10 cellular contexts compared by ENCODE assay signal in the genomic region with DNA sequence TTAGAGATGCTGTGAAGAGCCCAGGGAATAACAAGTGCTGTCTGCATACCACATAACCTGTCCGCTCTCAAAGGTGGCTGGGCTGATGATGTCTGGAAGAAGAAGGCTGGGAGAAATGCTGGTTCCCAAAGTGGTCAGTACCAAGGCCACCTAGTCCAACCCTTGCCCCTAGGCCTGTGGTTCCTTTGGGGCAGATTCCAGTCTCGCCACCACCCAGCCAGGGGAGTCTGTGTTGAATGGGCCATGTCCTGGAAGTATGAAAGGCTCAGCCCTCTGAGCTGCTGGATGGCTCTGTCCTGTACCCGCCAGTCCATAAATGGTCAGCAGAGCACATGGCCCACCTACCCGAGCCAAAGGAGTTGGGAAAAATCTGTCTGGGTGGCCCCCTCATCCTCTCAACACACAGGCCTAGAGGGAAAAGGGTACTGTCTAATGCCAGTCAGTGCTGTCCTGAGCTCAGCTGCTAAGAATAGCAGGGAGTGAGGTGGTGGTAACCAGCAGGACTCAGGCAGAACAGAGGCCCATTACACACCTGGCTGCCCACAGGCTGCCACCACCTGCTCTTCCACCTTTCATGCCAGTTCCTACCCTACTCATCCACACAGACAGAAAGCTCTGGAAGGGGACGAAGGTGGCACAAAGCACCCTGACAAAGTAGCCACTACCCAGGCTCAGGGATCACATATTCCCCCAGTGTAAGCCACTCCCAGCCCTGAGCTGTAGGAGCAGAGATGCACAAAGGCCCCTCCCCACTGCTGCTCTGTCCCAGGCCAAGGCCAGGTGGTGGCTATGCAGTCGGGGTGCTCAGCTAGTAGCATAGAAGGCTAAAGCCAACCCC. TPM values are rescaled to one million over a fixed set of nuclear protein-coding genes. Genes with fewer than 3 reads are reported as not detected.
DNase-seq lines count a peak whose midpoint lies in the region; ATAC-seq and TF ChIP-seq lines count a peak whose summit lies in the region.
"Not testable (repeated sequence)": the region's sequence is repeated elsewhere in the genome, so short reads cannot be mapped to it uniquely, and the experiment has no call there.
"Had no signal": no experiment of that assay in that cellular context is flagged by ENCODE, and none has a peak within 500 bp of the region (broad histone marks: within the 10 kb centered on the region; RNA-seq: fewer than 3 reads in every experiment).

No MANE protein-coding gene starts in this region.

- not testable (repeated sequence) for H3K27ac ChIP-seq in HCT116 (ENCODE audit: low read depth, low read length); coronary artery

- H3K27me3 Mint-ChIP-seq in activated CD4-positive, alpha-beta T cell treated with anti-CD3 and anti-CD28 coated beads, Interleukin-2, amount 10 ng/mL, durations not matched to agents 24 days and 14 days; type B pancreatic cell: not testable (repeated sequence)

- not testable (repeated sequence) for TF ChIP-seq RAD21 in HCT116 (IDR thresholded peaks at IDR 0.05; ENCODE audit: low read depth)

- not testable (repeated sequence) for H3K27ac Mint-ChIP-seq in activated CD4-positive, alpha-beta T cell treated with anti-CD3 and anti-CD28 coated beads, Interleukin-2, amount 10 ng/mL, durations not matched to agents 24 days and 14 days; type B pancreatic cell

- peaks cover 8 to 11% of the 10 kb centered on the region in 2 experiments; a peak in 3 of 4 replicates for H3K36me3 ChIP-seq in HCT116 (ENCODE audit: control insufficient read depth in 1 of 2, insufficient read depth in 2 of 2, low read length in 2 of 2)

- H3K79me2 ChIP-seq in HCT116 (ENCODE audit: insufficient read depth, low read length): peaks cover 74% of the 10 kb centered on the region

- H4K20me1 ChIP-seq in HCT116 (ENCODE audit: insufficient read depth): not testable (repeated sequence)

- H2AFZ ChIP-seq in HCT116 (ENCODE audit: low read depth, low read length, poor library complexity, severe bottlenecking): not testable (repeated sequence)

- not testable (repeated sequence) for H3K4me3 ChIP-seq in HCT116 (replicated peaks in 1 of 2; ENCODE audit: low read depth in 1 of 2, low read length in 2 of 2); coronary artery

- H3K36me3 Mint-ChIP-seq in activated CD4-positive, alpha-beta T cell treated with anti-CD3 and anti-CD28 coated beads, Interleukin-2, amount 10 ng/mL, durations not matched to agents 24 days and 14 days (ENCODE audit: low read depth); type B pancreatic cell: not testable (repeated sequence)

- not testable (repeated sequence) for H3K27me3 ChIP-seq in HCT116 (ENCODE audit: insufficient read depth, low read length)

- H3K4me2 ChIP-seq in HCT116 (ENCODE audit: low read length): not testable (repeated sequence)

- CTCF ChIA-PET in HCT116 (lab: Charles Lee): not testable (repeated sequence)

- not testable (repeated sequence) for TF ChIP-seq POLR2A in HCT116 (IDR thresholded peaks at IDR 0.05; ENCODE audit: borderline replicate concordance, extremely low read depth, insufficient read depth, insufficient read length)

- POLR2A ChIA-PET in HCT116 (lab: Charles Lee): not testable (repeated sequence)

- intact Hi-C loops in HCT116 (cut with micrococcal nuclease); activated CD4-positive, alpha-beta T cell treated with anti-CD3 and anti-CD28 coated beads, Interleukin-2, amount 10 ng/mL, durations not matched to agents 24 days and 14 days (cut with micrococcal nuclease); left cardiac atrium (cut with DNase I); sciatic nerve (cut with DNase I): not testable (repeated sequence)

- not testable (repeated sequence) for BruUV-seq in HCT116 (replicated peaks; lab: Mats Ljungman, UMichigan)

- H3K9me2 ChIP-seq in HCT116 (ENCODE audit: insufficient read depth): not testable (repeated sequence)

- not testable (repeated sequence) for H3K9me3 ChIP-seq in HCT116 (ENCODE audit: control insufficient read depth in 1 of 2, insufficient read depth in 1 of 2, low read depth in 1 of 2, low read length in 2 of 2)

- not testable (repeated sequence) for H3K9ac ChIP-seq in HCT116 (ENCODE audit: low read length)

- H3K4me1 ChIP-seq in HCT116 (ENCODE audit: control insufficient read depth in 1 of 2, insufficient read depth in 2 of 2, low read length in 2 of 2): not testable (repeated sequence)

- RAD21 ChIA-PET in HCT116 (lab: Charles Lee; ENCODE audit: low non-redundant PET in 1 of 2, low total read pairs in 2 of 2, uncharacterized antibody in 2 of 2, unreplicated experiment in 2 of 2): not testable (repeated sequence)

- TF ChIP-seq CTCF in HCT116 (IDR thresholded peaks at IDR 0.05 in 2 of 3, conservative IDR thresholded peaks at IDR 0.05 in 1 of 3; ENCODE audit: borderline replicate concordance in 1 of 3, insufficient read depth in 1 of 3, low read depth in 2 of 3, low read length in 2 of 3); coronary artery (IDR thresholded peaks at IDR 0.05); type B pancreatic cell (conservative IDR thresholded peaks at IDR 0.05): not testable (repeated sequence)

- not testable (repeated sequence) for H3K4me1 Mint-ChIP-seq in activated CD4-positive, alpha-beta T cell treated with anti-CD3 and anti-CD28 coated beads, Interleukin-2, amount 10 ng/mL, durations not matched to agents 24 days and 14 days; type B pancreatic cell (ENCODE audit: unreplicated experiment)

- not testable (repeated sequence) for H3K4me3 Mint-ChIP-seq in activated CD4-positive, alpha-beta T cell treated with anti-CD3 and anti-CD28 coated beads, Interleukin-2, amount 10 ng/mL, durations not matched to agents 24 days and 14 days; type B pancreatic cell

- not testable (repeated sequence) for H3K9me3 Mint-ChIP-seq in activated CD4-positive, alpha-beta T cell treated with anti-CD3 and anti-CD28 coated beads, Interleukin-2, amount 10 ng/mL, durations not matched to agents 24 days and 14 days; type B pancreatic cell

- not testable (repeated sequence) for DNase-seq in HCT116 (ENCODE audit: low read depth, low spot score); left cardiac atrium
- peak; percentile 70 for DNase-seq in activated CD4-positive, alpha-beta T cell treated with anti-CD3 and anti-CD28 coated beads, Interleukin-2, amount 10 ng/mL, durations not matched to agents 24 days and 14 days
- peak; percentile 2 for DNase-seq in activated gamma-delta T cell treated with Interleukin-2 at 50 U/mL for 16 hours
- DNase-seq in coronary artery (ENCODE audit: low spot score): peak; percentile 75
- peak; percentile 39 for DNase-seq in myocyte (ENCODE audit: low read depth)
- DNase-seq in sciatic nerve (ENCODE audit: low spot score): peak; percentile 54
- DNase-seq in type B pancreatic cell (ENCODE audit: extremely low spot score, unreplicated experiment): peak; percentile 77

- ATAC-seq in HCT116: 0 out of 2 replicates have a peak, but pooled peaks have one; percentile 10
- peak; percentile 23 to 41 for ATAC-seq in left cardiac atrium
- peak; percentile 8 for ATAC-seq in sciatic nerve

RNA-seq across cellular contexts. Expression of a gene that starts 24.8 kb away (rescaled TPM):
- total RNA-seq in HCT116 (2021; ENCODE audit: unreplicated experiment) (46.0 TPM), left cardiac atrium (10 to 100 TPM; 11.6 to 17.5 TPM), myocyte (20.1 and 35.1 TPM in 2 replicates), sciatic nerve (40.4 TPM), type B pancreatic cell (ENCODE audit: low replicate concordance) (39.1 and 97.5 TPM in 2 replicates)
- polyA plus RNA-seq in HCT116 (2012): 17.4 and 21.3 TPM in 2 replicates
- 4.2 and 5.1 TPM in 2 replicates for total RNA-seq in activated CD4-positive, alpha-beta T cell treated with anti-CD3 and anti-CD28 coated beads, Interleukin-2, amount 10 ng/mL, durations not matched to agents 24 days and 14 days
- polyA plus RNA-seq in myocyte (2012): 21.2 TPM

RNA-seq across cellular contexts. Expression of a gene that starts 28.6 kb away (rescaled TPM):
- total RNA-seq in HCT116 (2021; ENCODE audit: unreplicated experiment) (1,685 TPM), left cardiac atrium (over 10,000 TPM in 1 of 2 donors, 1,000 to 10,000 TPM in 1; 5,988 to 15,401 TPM), myocyte (not detected in 2 replicates), sciatic nerve (13,769 TPM), type B pancreatic cell (ENCODE audit: low replicate concordance) (2,993 and 3,564 TPM in 2 replicates)
- 8.8 and 29.6 TPM in 2 replicates for polyA plus RNA-seq in HCT116 (2012)
- total RNA-seq in activated CD4-positive, alpha-beta T cell treated with anti-CD3 and anti-CD28 coated beads, Interleukin-2, amount 10 ng/mL, durations not matched to agents 24 days and 14 days: 1,962 and 2,189 TPM in 2 replicates
- 10.5 TPM for polyA plus RNA-seq in myocyte (2012)
- polyA plus RNA-seq: cardiac muscle cell; naive thymus-derived CD4-positive, alpha-beta T cell had no signal

Comparison
In these comparisons a context has a peak if more than half of its experiments do, and no peak if none do; other contexts are left out.
1. RNA of a gene that starts 28.6 kb away (total RNA-seq): 5,988 to 15,401 TPM in left cardiac atrium, 13,769 TPM in sciatic nerve (single experiment), 2,993 to 3,564 TPM in type B pancreatic cell, 1,962 to 2,189 TPM in activated CD4-positive, alpha-beta T cell treated with anti-CD3 and anti-CD28 coated beads, Interleukin-2, amount 10 ng/mL, durations not matched to agents 24 days and 14 days and 1,685 TPM in HCT116 (single experiment); not detected in myocyte; every median in the first group is over 1,000 times any median in the second.
2. Peak in every context shown above with its lines, with median percentiles within 50 percentile points of each other: ATAC-seq.